1 cellular context compared by ENCODE assay signal in the genomic region with DNA sequence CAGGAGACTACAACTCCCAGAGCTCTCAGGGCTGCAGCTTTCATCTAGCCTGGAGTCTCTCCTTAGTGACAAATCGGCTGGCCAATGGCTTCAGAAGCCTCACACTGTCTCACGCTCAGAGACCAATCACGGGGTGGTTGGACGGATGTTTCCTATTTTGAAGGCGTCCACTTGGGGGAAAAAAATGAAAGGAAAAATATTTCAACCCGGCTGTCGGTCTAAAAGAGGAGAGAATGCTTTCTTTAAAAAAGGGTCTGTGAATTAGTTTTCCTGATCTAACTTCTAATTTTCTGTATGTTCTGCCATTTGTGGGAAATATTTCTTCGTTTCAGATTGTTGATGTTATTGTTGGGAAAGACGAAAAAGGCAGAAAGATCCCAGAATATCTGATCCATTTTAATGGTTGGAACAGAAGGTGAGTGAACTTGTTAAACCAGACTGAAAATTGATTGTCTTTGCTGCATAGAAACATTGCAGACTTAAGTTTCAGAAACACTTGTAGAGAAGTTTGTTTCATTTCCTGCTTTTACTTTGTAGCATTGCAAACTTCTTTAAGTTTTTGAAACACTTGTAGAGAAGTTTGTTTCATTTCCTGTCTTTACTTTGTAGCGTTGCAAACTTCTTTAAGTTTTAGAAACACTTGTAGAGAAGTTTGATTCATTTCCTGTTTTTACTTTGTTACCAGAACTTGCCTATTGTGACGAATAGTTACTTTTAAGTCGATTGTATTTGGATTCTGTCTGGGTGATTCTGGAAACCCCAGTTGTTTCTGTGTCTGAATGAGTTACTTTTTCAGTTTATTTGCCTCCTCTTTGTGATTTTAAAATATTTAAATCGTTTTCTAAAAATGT.
TF ChIP-seq lines count a peak whose summit lies in the region.

No MANE protein-coding gene starts in this region.

TF ChIP-seq in IMR-90, 13 proteins besides CTCF, POLR2A, EP300 and RAD21 (continued from another document):
- TF ChIP-seq RCOR1 (IDR thresholded peaks at IDR 0.05; ENCODE audit: insufficient replicate concordance, low read length), result no peak
- no peak for TF ChIP-seq MAFK (IDR thresholded peaks at IDR 0.05; ENCODE audit: low read depth, low read length)
- TF ChIP-seq RFX5 (IDR thresholded peaks at IDR 0.05; ENCODE audit: low read depth, low read length), result no peak
- no peak for TF ChIP-seq CEBPB (IDR thresholded peaks at IDR 0.05; ENCODE audit: low read depth, low read length)
